In the genomic region with DNA sequence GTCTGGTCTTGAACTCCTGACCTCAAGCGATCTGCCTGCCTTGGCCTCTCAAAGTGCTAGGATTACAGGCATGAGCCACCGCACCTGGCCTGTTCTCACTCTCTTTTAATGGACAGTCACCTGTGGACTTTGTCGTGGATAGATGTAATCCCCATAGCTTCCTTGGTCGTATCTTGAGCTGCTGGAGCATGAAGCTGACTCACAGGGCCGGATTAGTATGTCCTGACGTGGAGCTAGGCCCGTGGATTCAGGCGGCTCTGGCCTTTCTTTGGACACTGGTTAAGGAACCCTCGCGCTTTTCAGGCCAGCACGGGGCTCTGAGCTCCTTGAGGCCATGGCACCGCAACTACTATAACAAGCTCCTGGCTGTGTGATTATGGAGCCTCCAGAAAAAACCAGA, we compare ENCODE assay signal across 28 cellular contexts. TPM values are rescaled to one million over a fixed set of nuclear protein-coding genes. Genes with fewer than 3 reads are reported as not detected.
"Had no signal": no experiment of that assay in that cellular context is flagged by ENCODE, and none has a peak within 500 bp of the region (broad histone marks: within the 10 kb centered on the region; RNA-seq: fewer than 3 reads in every experiment).

No MANE protein-coding gene starts in this region.

- H3K27me3 ChIP-seq: adrenal gland, Peyer's patch had no signal

- H3K27ac ChIP-seq: adrenal gland, Peyer's patch, SK-N-MC, VCaP had no signal

- H3K36me3 ChIP-seq: adrenal gland, Peyer's patch had no signal

- H3K4me3 ChIP-seq: adrenal gland, Peyer's patch, SK-N-MC had no signal

- H3K4me1 ChIP-seq: adrenal gland, Peyer's patch had no signal

- H3K9me3 ChIP-seq: adrenal gland, Peyer's patch had no signal

- DNase-seq: activated CD4-positive, alpha-beta T cell treated with anti-CD3 and anti-CD28 coated beads for 36 hours; activated CD4-positive, alpha-beta T cell treated with anti-CD3 and anti-CD28 coated beads, Interleukin-2, amount 50 U/mL, for 1 hour; activated CD8-positive, alpha-beta memory T cell treated with anti-CD3 and anti-CD28 coated beads, Interleukin-2, amount 50 U/mL, for 48 hours; activated CD8-positive, alpha-beta T cell treated with anti-CD3 and anti-CD28 coated beads, Interleukin-2, amount 10 ng/mL, durations not matched to agents 7 days and 5 days; activated naive CD4-positive, alpha-beta T cell treated with anti-CD3 and anti-CD28 coated beads, Interleukin-2, amount 50 U/mL, for 16 hours; activated naive CD8-positive, alpha-beta T cell treated with anti-CD3 and anti-CD28 coated beads, Interleukin-2, amount 10 ng/mL, durations not matched to agents 7 days and 5 days; activated T-cell treated with anti-CD3 and anti-CD28 coated beads, Interleukin-2, amount 50 U/mL, for 1 hour; adrenal gland; anterior cingulate cortex; caudate nucleus; IMR-90; Kasumi-1; KBM-7; NCI-H1048; NCI-H1417; NCI-H1694; NCI-H2029; NCI-H345; NCI-H510A; NCI-H526 treated with DMSO at 0.1 percent for 48 hours; NCI-H82; Peyer's patch; SIG-M5; T-cell; T-helper 2 cell; T1000 had no signal

RNA-seq across cellular contexts. Expression of a gene that starts 27.5 kb away (rescaled TPM):
- total RNA-seq: activated CD4-positive, alpha-beta T cell treated with anti-CD3 and anti-CD28 coated beads for 36 hours; activated CD8-positive, alpha-beta T cell treated with anti-CD3 and anti-CD28 coated beads, Interleukin-2, amount 10 ng/mL, durations not matched to agents 7 days and 5 days; activated naive CD8-positive, alpha-beta T cell treated with anti-CD3 and anti-CD28 coated beads, Interleukin-2, amount 10 ng/mL, durations not matched to agents 7 days and 5 days; adrenal gland; IMR-90; Peyer's patch; T-cell had no signal
- polyA plus RNA-seq: adrenal gland had no signal
